ENCODE assay signal across 15 cellular contexts in genomic region chr19:7368456-7368855, GRCh38. TPM values are rescaled to one million over a fixed set of nuclear protein-coding genes. Genes with fewer than 3 reads are reported as not detected.
DNase-seq lines count a peak whose midpoint lies in the region; ATAC-seq and TF ChIP-seq lines count a peak whose summit lies in the region.
"Had no signal": no experiment of that assay in that cellular context is flagged by ENCODE, and none has a peak within 500 bp of the region (broad histone marks: within the 10 kb centered on the region; RNA-seq: fewer than 3 reads in every experiment).

No MANE protein-coding gene starts in this region.

- peak; percentile 56 for ATAC-seq in SK-N-SH treated with all-trans-retinoic acid at 6 μM for 48 hours
- peak; percentile 39 for ATAC-seq in left lobe of liver
- no peak for ATAC-seq in HG03139 (IDR thresholded peaks at IDR 0.05; ENCODE audit: unreplicated experiment)
- ATAC-seq in GM18867 (IDR thresholded peaks at IDR 0.05; ENCODE audit: unreplicated experiment), result no peak
- ATAC-seq: activated CD4-positive, CD25-positive, alpha-beta regulatory T cell treated with anti-CD3 and anti-CD28 coated beads, Interleukin-2, amount 50 U/mL, for 24 hours had no signal

- CTCF ChIA-PET in HEK293 (lab: Yijun Ruan, JAX), result interaction anchor here (0.7 kb wide), 1 partner anchor 15 kb away, joined by 4 read pairs; no protein-coding TSS in a partner anchor

- H3K4me1 ChIP-seq in HEK293 (ENCODE audit: control insufficient read depth, insufficient read depth, low read length) (no peaks in the 10 kb centered on the region), smooth muscle cell (ENCODE audit: low read depth) (no peaks in the 10 kb centered on the region)
- H3K4me1 ChIP-seq: SJCRH30 had no signal

- TF ChIP-seq CTCF in HEK293 (tag by site-specific recombination; IDR thresholded peaks at IDR 0.05) (no peak), smooth muscle cell (IDR thresholded peaks at IDR 0.05; ENCODE audit: borderline replicate concordance, insufficient read depth, poor library complexity, severe bottlenecking) (no peak)

- no peak overlapping the region for H3K27ac ChIP-seq in HEK293 (ENCODE audit: extremely low read depth, low read depth, low read length)
- H3K27ac ChIP-seq in smooth muscle cell (ENCODE audit: low read depth), result peak overlapping the region; percentile 6
- H3K27ac ChIP-seq: SJCRH30 had no signal

- DNase-seq in left lobe of liver (ENCODE audit: low spot score) (no peak), smooth muscle cell (lab: John Stamatoyannopoulos, UW; ENCODE audit: unreplicated experiment) (no peak), NCI-H748 (lab: John Stamatoyannopoulos, UW; ENCODE audit: unreplicated experiment) (no peak), MV-4-11 (lab: John Stamatoyannopoulos, UW) (no peak)
- DNase-seq: activated gamma-delta T cell, mesendoderm, NCI-H146, NCI-H748 treated with DMSO at 0.1 percent for 48 hours, retina, SJCRH30 had no signal

- no peak overlapping the region for H3K9ac ChIP-seq in smooth muscle cell (ENCODE audit: low read depth)

- H3K4me2 ChIP-seq in smooth muscle cell, result no peak overlapping the region

- POLR2A ChIA-PET in HEK293 (lab: Yijun Ruan, JAX), result no interaction called here

- H3K4me3 ChIP-seq in HEK293 (ENCODE audit: low read depth, low read length) (no peak overlapping the region), smooth muscle cell (no peak overlapping the region)
- H3K4me3 ChIP-seq: SJCRH30 had no signal

- no peaks in the 10 kb centered on the region for H4K20me1 ChIP-seq in smooth muscle cell (ENCODE audit: low read depth)

- H3K27me3 ChIP-seq in smooth muscle cell (ENCODE audit: low read depth), result peaks cover under 1% of the 10 kb centered on the region
- H3K27me3 ChIP-seq: SJCRH30 had no signal

- 14% methylated on average over 4 of the region's 4 CpGs for WGBS in smooth muscle cell (ENCODE audit: low lambda C conversion rate)

- no peaks in the 10 kb centered on the region for H3K9me3 ChIP-seq in HEK293 (ENCODE audit: control insufficient read depth, insufficient read depth, low read depth, low read length)
- no peaks in the 10 kb centered on the region for H3K9me3 ChIP-seq in smooth muscle cell (replicated peaks; ENCODE audit: low read depth)
- H3K9me3 ChIP-seq: SJCRH30 had no signal

- H3F3A ChIP-seq in smooth muscle cell (ENCODE audit: low read depth), result no peaks in the 10 kb centered on the region

- no peaks in the 10 kb centered on the region for H3K79me2 ChIP-seq in smooth muscle cell (ENCODE audit: low read depth)

- H2AFZ ChIP-seq in smooth muscle cell (ENCODE audit: low read depth), result no peak overlapping the region

- H3K36me3 ChIP-seq in HEK293 (ENCODE audit: control insufficient read depth in 2 of 2, insufficient read depth in 1 of 2, low read length in 2 of 2), result no peaks in the 10 kb centered on the region
- H3K36me3 ChIP-seq in smooth muscle cell (ENCODE audit: low read depth), result no peaks in the 10 kb centered on the region
- H3K36me3 ChIP-seq: SJCRH30 had no signal

TF ChIP-seq in HEK293, 187 proteins besides CTCF, POLR2A, EP300 and RAD21:
- peak; percentile 18; the same call in 1 of the 2 replicates for TF ChIP-seq GLIS1 (tag by site-specific recombination; IDR thresholded peaks at IDR 0.05)
- no peak for TF ChIP-seq RBAK (tag by site-specific recombination; IDR thresholded peaks at IDR 0.05)
TF ChIP-seq in HEK293: peak in this region for 1.

TF ChIP-seq in SK-N-SH treated with all-trans-retinoic acid at 6 μM for 48 hours, 23 proteins besides CTCF, POLR2A, EP300 and RAD21:
- TF ChIP-seq ESRRG (CRISPR knock-in tag; IDR thresholded peaks at IDR 0.05) (no peak), POU6F1 (CRISPR knock-in tag; IDR thresholded peaks at IDR 0.05; ENCODE audit: borderline replicate concordance, low read depth) (no peak), ZC3H10 (CRISPR knock-in tag; IDR thresholded peaks at IDR 0.05) (no peak), ISL1 (CRISPR knock-in tag; IDR thresholded peaks at IDR 0.05) (no peak), BACH2 (CRISPR knock-in tag; IDR thresholded peaks at IDR 0.05; ENCODE audit: borderline replicate concordance) (no peak), ZFP30 (CRISPR knock-in tag; IDR thresholded peaks at IDR 0.05) (no peak), ZFP3 (CRISPR knock-in tag; IDR thresholded peaks at IDR 0.05) (no peak), TSHZ2 (CRISPR knock-in tag; IDR thresholded peaks at IDR 0.05) (no peak), PPARA (CRISPR knock-in tag; IDR thresholded peaks at IDR 0.05; ENCODE audit: borderline replicate concordance) (no peak), GLIS3 (CRISPR knock-in tag; IDR thresholded peaks at IDR 0.05) (no peak), OSR1 (CRISPR knock-in tag; IDR thresholded peaks at IDR 0.05) (no peak)

RNA-seq across cellular contexts. Expression of gene ARHGEF18, which starts 19.7 kb away (rescaled TPM):
- total RNA-seq in left lobe of liver (16.4 TPM), smooth muscle cell (18.0 and 24.0 TPM in 2 replicates)
- polyA plus RNA-seq in smooth muscle cell, result 18.8 and 26.0 TPM in 2 replicates

Comparison
In these comparisons a context has a peak if more than half of its experiments do, and no peak if none do; other contexts are left out.
1. ATAC-seq: peak in SK-N-SH treated with all-trans-retinoic acid at 6 μM for 48 hours (single experiment) and left lobe of liver (single experiment); none in HG03139 (single experiment) and GM18867 (single experiment).